Comparison of ENCODE assay signal across 8 cellular contexts in genomic region chr2:113175101-113175628, GRCh38. TPM values are rescaled to one million over a fixed set of nuclear protein-coding genes. Genes with fewer than 3 reads are reported as not detected.
DNase-seq lines count a peak whose midpoint lies in the region; ATAC-seq and TF ChIP-seq lines count a peak whose summit lies in the region.

No MANE protein-coding gene starts in this region.

- H3K9me3 Mint-ChIP-seq in T-helper 2 cell treated with Interferon-gamma antibody and Interleukin-4, amounts not matched to agents 5 μg/mL and 100 μg/mL, for 36 hours, result peaks cover 5% of the 10 kb centered on the region
- peaks cover 4% of the 10 kb centered on the region for H3K9me3 Mint-ChIP-seq in stimulated activated memory B cell treated with anti-CD40 and anti-IgM and Interleukin-4, amounts not matched to agents 10 μg/mL and 1 μg/mL and 100 μg/mL, for 72 hours

- no peaks in the 10 kb centered on the region for H4K20me1 ChIP-seq in SK-N-SH (ENCODE audit: insufficient read depth)

- peaks cover 70% of the 10 kb centered on the region for H3K36me3 Mint-ChIP-seq in T-helper 2 cell treated with Interferon-gamma antibody and Interleukin-4, amounts not matched to agents 5 μg/mL and 100 μg/mL, for 36 hours (ENCODE audit: low read depth)
- H3K36me3 Mint-ChIP-seq in stimulated activated memory B cell treated with anti-CD40 and anti-IgM and Interleukin-4, amounts not matched to agents 10 μg/mL and 1 μg/mL and 100 μg/mL, for 72 hours, result peaks cover 34% of the 10 kb centered on the region

- H3F3A ChIP-seq in SK-N-SH (replicated peaks; ENCODE audit: insufficient read depth), result no peaks in the 10 kb centered on the region

- no peak for TF ChIP-seq EP300 in SK-N-SH (IDR thresholded peaks at IDR 0.05; ENCODE audit: borderline replicate concordance in 1 of 2, low read depth in 1 of 2, low read length in 1 of 2)

- no peak overlapping the region for H3K27ac ChIP-seq in SK-N-SH (ENCODE audit: low read depth in 2 of 2, low read length in 1 of 2)

- H3K36me3 ChIP-seq in SK-N-SH (replicated peaks in 1 of 2; ENCODE audit: control insufficient read depth in 1 of 2, insufficient read depth in 2 of 2, low read length in 1 of 2), result no peaks in the 10 kb centered on the region

- DNase-seq in T-helper 2 cell treated with Interferon-gamma antibody and Interleukin-4, amounts not matched to agents 5 μg/mL and 100 μg/mL, for 36 hours (ENCODE audit: low spot score), result peak; percentile 79
- DNase-seq in germinal center (ENCODE audit: low spot score) (peak; percentile 84), SK-N-SH (no peak), SHP77 (lab: John Stamatoyannopoulos, UW) (no peak), NCI-H1417 (lab: John Stamatoyannopoulos, UW) (no peak)

- POLR2A ChIA-PET in SK-N-SH (lab: Yijun Ruan, JAX), result no interaction called here

- H3K9me3 ChIP-seq in SK-N-SH, result no peaks in the 10 kb centered on the region

- H3K27ac Mint-ChIP-seq in T-helper 2 cell treated with Interferon-gamma antibody and Interleukin-4, amounts not matched to agents 5 μg/mL and 100 μg/mL, for 36 hours, result peak overlapping the region; percentile 93
- H3K27ac Mint-ChIP-seq in stimulated activated memory B cell treated with anti-CD40 and anti-IgM and Interleukin-4, amounts not matched to agents 10 μg/mL and 1 μg/mL and 100 μg/mL, for 72 hours, result peak overlapping the region; percentile 76

- peaks cover 9% of the 10 kb centered on the region; the same call in 1 of the 2 replicates for H3K27me3 ChIP-seq in SK-N-SH (ENCODE audit: insufficient read depth)

- no peaks in the 10 kb centered on the region for H3K79me2 ChIP-seq in SK-N-SH (ENCODE audit: insufficient read depth)

- no peak for TF ChIP-seq RAD21 in SK-N-SH (IDR thresholded peaks at IDR 0.05; ENCODE audit: low read length)

- H3K4me1 ChIP-seq in SK-N-SH (ENCODE audit: control insufficient read depth in 1 of 2, insufficient read depth in 2 of 2, low read depth in 1 of 2, low read length in 1 of 2), result no peaks in the 10 kb centered on the region

- 38% methylated on average over 8 of the region's 8 CpGs for WGBS in SK-N-SH (ENCODE audit: low lambda C conversion rate)

- no peak overlapping the region for H3K4me3 ChIP-seq in SK-N-SH (ENCODE audit: low read depth in 2 of 2, low read length in 1 of 2)

- CTCF ChIA-PET in SK-N-SH (lab: Yijun Ruan, JAX), result interaction anchor here (1.0 to 2.1 kb wide), 6 partner anchors 9 to 38 kb away, joined by 3 to 7 read pairs (median 4); no protein-coding TSS in a partner anchor

- no peak overlapping the region for H2AFZ ChIP-seq in SK-N-SH (ENCODE audit: low read depth)

- ATAC-seq in GM19025 (IDR thresholded peaks at IDR 0.05; ENCODE audit: low read depth, unreplicated experiment) (peak; percentile 64), HG03025 (IDR thresholded peaks at IDR 0.05; ENCODE audit: low FRiP score, unreplicated experiment) (peak; percentile 65)
- peak; percentile 87 for ATAC-seq in stimulated activated memory B cell treated with anti-CD40 and anti-IgM and Interleukin-4, amounts not matched to agents 10 μg/mL and 1 μg/mL and 100 μg/mL, for 72 hours

- H3K4me3 Mint-ChIP-seq in T-helper 2 cell treated with Interferon-gamma antibody and Interleukin-4, amounts not matched to agents 5 μg/mL and 100 μg/mL, for 36 hours, result peak overlapping the region; percentile 89
- H3K4me3 Mint-ChIP-seq in stimulated activated memory B cell treated with anti-CD40 and anti-IgM and Interleukin-4, amounts not matched to agents 10 μg/mL and 1 μg/mL and 100 μg/mL, for 72 hours, result peak overlapping the region; percentile 81

- H3K27me3 Mint-ChIP-seq in T-helper 2 cell treated with Interferon-gamma antibody and Interleukin-4, amounts not matched to agents 5 μg/mL and 100 μg/mL, for 36 hours (ENCODE audit: low read depth), result no peaks in the 10 kb centered on the region
- H3K27me3 Mint-ChIP-seq in stimulated activated memory B cell treated with anti-CD40 and anti-IgM and Interleukin-4, amounts not matched to agents 10 μg/mL and 1 μg/mL and 100 μg/mL, for 72 hours, result no peaks in the 10 kb centered on the region

- H3K4me1 Mint-ChIP-seq in T-helper 2 cell treated with Interferon-gamma antibody and Interleukin-4, amounts not matched to agents 5 μg/mL and 100 μg/mL, for 36 hours (ENCODE audit: low read depth), result peaks cover 70% of the 10 kb centered on the region
- peaks cover 72% of the 10 kb centered on the region for H3K4me1 Mint-ChIP-seq in stimulated activated memory B cell treated with anti-CD40 and anti-IgM and Interleukin-4, amounts not matched to agents 10 μg/mL and 1 μg/mL and 100 μg/mL, for 72 hours

- H3K9ac ChIP-seq in SK-N-SH, result no peak overlapping the region

- TF ChIP-seq CTCF in SK-N-SH (IDR thresholded peaks at IDR 0.05), result no peak

- no peaks in the 10 kb centered on the region for H3K9me2 ChIP-seq in SK-N-SH

- H3K4me2 ChIP-seq in SK-N-SH, result no peak overlapping the region

TF ChIP-seq in SK-N-SH, 30 proteins besides CTCF, POLR2A, EP300 and RAD21 (continues in another document):
- TF ChIP-seq TCF12 (IDR thresholded peaks at IDR 0.05), result no peak
- TF ChIP-seq TAF1 (IDR thresholded peaks at IDR 0.05; ENCODE audit: borderline replicate concordance, low read depth, low read length), result no peak
- no peak for TF ChIP-seq REST (IDR thresholded peaks at IDR 0.05; ENCODE audit: low read depth, low read length)
- no peak for TF ChIP-seq FOXM1 (IDR thresholded peaks at IDR 0.05; ENCODE audit: low read depth)
- TF ChIP-seq MEF2A (IDR thresholded peaks at IDR 0.05; ENCODE audit: borderline replicate concordance, low read depth), result no peak
- no peak for TF ChIP-seq FOXJ3 (CRISPR knock-in tag; IDR thresholded peaks at IDR 0.05)
- TF ChIP-seq USF2 (IDR thresholded peaks at IDR 0.05; ENCODE audit: borderline replicate concordance, low read depth, low read length), result no peak
- TF ChIP-seq TEAD4 (IDR thresholded peaks at IDR 0.05; ENCODE audit: borderline replicate concordance, insufficient read depth), result no peak
- no peak for TF ChIP-seq POLR2AphosphoS5 (IDR thresholded peaks at IDR 0.05; ENCODE audit: low read depth, low read length)
- no peak for TF ChIP-seq CHD2 (IDR thresholded peaks at IDR 0.05; ENCODE audit: low read length, partially characterized antibody)
- TF ChIP-seq NRF1 (IDR thresholded peaks at IDR 0.05; ENCODE audit: low read depth, low read length), result no peak
- TF ChIP-seq IRF3 (IDR thresholded peaks at IDR 0.05; ENCODE audit: low read depth, low read length), result no peak
- TF ChIP-seq MXI1 (IDR thresholded peaks at IDR 0.05; ENCODE audit: low read depth, low read length), result no peak
- TF ChIP-seq PBX3 (IDR thresholded peaks at IDR 0.05), result no peak

RNA-seq across cellular contexts. Expression of gene PSD4, which starts 1.4 kb away (rescaled TPM):
- 0.31 and 0.35 TPM in 2 replicates for polyA plus RNA-seq in SK-N-SH (2012; rRNA removed)
- 0.14 and 0.24 TPM in 2 replicates for polyA plus RNA-seq in SK-N-SH (2012; cell fraction: cytosol; rRNA removed)
- 0.31 and 0.43 TPM in 2 replicates for polyA plus RNA-seq in SK-N-SH (2012; cell fraction: nucleus; rRNA removed)

RNA-seq across cellular contexts. Expression of gene IL1RN, which starts 47.8 kb away (rescaled TPM):
- polyA plus RNA-seq in SK-N-SH (2012; rRNA removed), result not detected in 2 replicates
- not detected in 2 replicates for polyA plus RNA-seq in SK-N-SH (2012; cell fraction: cytosol; rRNA removed)
- polyA plus RNA-seq in SK-N-SH (2012; cell fraction: nucleus; rRNA removed), result not detected in 2 replicates

Comparison
In these comparisons a context has a peak if more than half of its experiments do, and no peak if none do; other contexts are left out.
1. DNase-seq: peak in T-helper 2 cell treated with Interferon-gamma antibody and Interleukin-4, amounts not matched to agents 5 μg/mL and 100 μg/mL, for 36 hours (single experiment) and germinal center (single experiment); none in SK-N-SH (single experiment), SHP77 (0 of 2) and NCI-H1417 (0 of 3).
2. Peak in every context shown above with its lines, with median percentiles within 50 percentile points of each other: ATAC-seq.